Comparison of ENCODE assay signal across 34 cellular contexts in genomic region chr13:71609271-71609670, GRCh38.
"Had no signal": no experiment of that assay in that cellular context is flagged by ENCODE, and none has a peak within 500 bp of the region (broad histone marks: within the 10 kb centered on the region; RNA-seq: fewer than 3 reads in every experiment).

No MANE protein-coding gene starts in this region.

- H3K36me3 ChIP-seq: adrenal gland, brain microvascular endothelial cell, breast epithelium had no signal

- H3K27me3 Mint-ChIP-seq: activated B cell treated with CpG ODN at 0.5 μM for 24 hours; activated CD4-positive, alpha-beta memory T cell treated with anti-CD3 and anti-CD28 coated beads for 36 hours; activated CD4-positive, alpha-beta T cell treated with anti-CD3 and anti-CD28 coated beads, Interleukin-2, amount 10 ng/mL, durations not matched to agents 24 days and 14 days; activated CD8-positive, alpha-beta T cell treated with anti-CD3 and anti-CD28 coated beads for 36 hours; activated naive CD8-positive, alpha-beta T cell treated with anti-CD3 and anti-CD28 coated beads for 36 hours had no signal

- H3K4me1 ChIP-seq: body of pancreas, breast epithelium had no signal

- FAIRE-seq: astrocyte, TTC549 had no signal

- H3K4me3 ChIP-seq: adrenal gland, body of pancreas, breast epithelium had no signal

- H3K27ac Mint-ChIP-seq: activated B cell treated with CpG ODN at 0.5 μM for 24 hours; activated CD4-positive, alpha-beta memory T cell treated with anti-CD3 and anti-CD28 coated beads for 36 hours; activated CD4-positive, alpha-beta T cell treated with anti-CD3 and anti-CD28 coated beads, Interleukin-2, amount 10 ng/mL, durations not matched to agents 24 days and 14 days; activated CD8-positive, alpha-beta T cell treated with anti-CD3 and anti-CD28 coated beads for 36 hours; activated naive CD4-positive, alpha-beta T cell treated with anti-CD3 and anti-CD28 coated beads, Interleukin-2, amount 50 U/mL, for 72 hours; activated naive CD8-positive, alpha-beta T cell treated with anti-CD3 and anti-CD28 coated beads for 36 hours; activated T-cell treated with anti-CD3 and anti-CD28 coated beads, Interleukin-2, amount 50 U/mL, for 72 hours; activated T-helper 2 cell treated with anti-CD3 and anti-CD28 coated beads, Interferon-gamma antibody, Interleukin-2, Interleukin-4, amounts not matched to agents 10 μg/mL and 5 μg/mL and 100 μg/mL, durations not matched to agents 14 hours and 24 hours and 36 hours; T-helper 1 cell treated with Interleukin-12 subunit alpha and Interleukin-12 subunit beta and Interleukin-4 antibody, amounts not matched to agents 30 μg/mL and 1 μg/mL, for 36 hours; T-helper 2 cell treated with Interferon-gamma antibody and Interleukin-4, amounts not matched to agents 5 μg/mL and 100 μg/mL, for 36 hours had no signal

- H3K27me3 ChIP-seq: adrenal gland, body of pancreas, brain microvascular endothelial cell, breast epithelium had no signal

- H3K9me3 Mint-ChIP-seq: activated B cell treated with CpG ODN at 0.5 μM for 24 hours; activated CD4-positive, alpha-beta memory T cell treated with anti-CD3 and anti-CD28 coated beads for 36 hours; activated CD4-positive, alpha-beta T cell treated with anti-CD3 and anti-CD28 coated beads, Interleukin-2, amount 10 ng/mL, durations not matched to agents 24 days and 14 days; activated CD8-positive, alpha-beta T cell treated with anti-CD3 and anti-CD28 coated beads for 36 hours; activated naive CD8-positive, alpha-beta T cell treated with anti-CD3 and anti-CD28 coated beads for 36 hours; activated T-cell treated with anti-CD3 and anti-CD28 coated beads, Interleukin-2, amount 50 U/mL, for 4 hours; activated T-helper 2 cell treated with anti-CD3 and anti-CD28 coated beads, Interferon-gamma antibody, Interleukin-2, Interleukin-4, amounts not matched to agents 10 μg/mL and 5 μg/mL and 100 μg/mL, durations not matched to agents 14 hours and 24 hours and 36 hours; T-helper 1 cell treated with Interleukin-12 subunit alpha and Interleukin-12 subunit beta and Interleukin-4 antibody, amounts not matched to agents 30 μg/mL and 1 μg/mL, for 36 hours; T-helper 2 cell treated with Interferon-gamma antibody and Interleukin-4, amounts not matched to agents 5 μg/mL and 100 μg/mL, for 36 hours had no signal

- H3K27ac ChIP-seq: adrenal gland, body of pancreas, brain microvascular endothelial cell, breast epithelium, VCaP had no signal

- H3K4me1 Mint-ChIP-seq: activated CD4-positive, alpha-beta T cell treated with anti-CD3 and anti-CD28 coated beads, Interleukin-2, amount 10 ng/mL, durations not matched to agents 24 days and 14 days had no signal

- ATAC-seq: activated CD8-positive, alpha-beta T cell treated with anti-CD3 and anti-CD28 coated beads for 36 hours; activated naive CD4-positive, alpha-beta T cell treated with anti-CD3 and anti-CD28 coated beads, Interleukin-2, amount 50 U/mL, for 72 hours; activated T-cell treated with anti-CD3 and anti-CD28 coated beads, Interleukin-2, amount 50 U/mL, for 4 hours; activated T-cell treated with anti-CD3 and anti-CD28 coated beads, Interleukin-2, amount 50 U/mL, for 72 hours; body of pancreas had no signal

- H3K4me3 Mint-ChIP-seq: activated B cell treated with CpG ODN at 0.5 μM for 24 hours; activated CD4-positive, alpha-beta memory T cell treated with anti-CD3 and anti-CD28 coated beads for 36 hours; activated CD4-positive, alpha-beta T cell treated with anti-CD3 and anti-CD28 coated beads, Interleukin-2, amount 10 ng/mL, durations not matched to agents 24 days and 14 days; activated CD8-positive, alpha-beta T cell treated with anti-CD3 and anti-CD28 coated beads for 36 hours; activated naive CD8-positive, alpha-beta T cell treated with anti-CD3 and anti-CD28 coated beads for 36 hours; activated T-cell treated with anti-CD3 and anti-CD28 coated beads, Interleukin-2, amount 50 U/mL, for 4 hours; activated T-cell treated with anti-CD3 and anti-CD28 coated beads, Interleukin-2, amount 50 U/mL, for 72 hours; T-helper 1 cell treated with Interleukin-12 subunit alpha and Interleukin-12 subunit beta and Interleukin-4 antibody, amounts not matched to agents 30 μg/mL and 1 μg/mL, for 36 hours; T-helper 2 cell treated with Interferon-gamma antibody and Interleukin-4, amounts not matched to agents 5 μg/mL and 100 μg/mL, for 36 hours had no signal

- H3K36me3 Mint-ChIP-seq: activated CD4-positive, alpha-beta memory T cell treated with anti-CD3 and anti-CD28 coated beads for 36 hours; activated naive CD4-positive, alpha-beta T cell treated with anti-CD3 and anti-CD28 coated beads, Interleukin-2, amount 50 U/mL, for 72 hours; activated naive CD8-positive, alpha-beta T cell treated with anti-CD3 and anti-CD28 coated beads for 36 hours had no signal

- H3K9me3 ChIP-seq: adrenal gland, body of pancreas, breast epithelium had no signal

- DNase-seq: activated B cell treated with CpG ODN at 0.5 μM for 24 hours; activated CD4-positive, alpha-beta memory T cell treated with anti-CD3 and anti-CD28 coated beads for 36 hours; activated CD4-positive, alpha-beta T cell treated with anti-CD3 and anti-CD28 coated beads for 4 hours; activated CD4-positive, alpha-beta T cell treated with anti-CD3 and anti-CD28 coated beads, Interleukin-2, amount 10 ng/mL, durations not matched to agents 24 days and 14 days; activated CD4-positive, alpha-beta T cell treated with anti-CD3 and anti-CD28 coated beads, Interleukin-2, amount 50 U/mL, for 1 hour; activated CD4-positive, alpha-beta T cell treated with anti-CD3 and anti-CD28 coated beads, Interleukin-2, amount 50 U/mL, for 4 hours; activated CD4-positive, CD25-positive, alpha-beta regulatory T cell treated with anti-CD3 and anti-CD28 coated beads, Interleukin-2, amount 50 U/mL, for 72 hours; activated CD8-positive, alpha-beta memory T cell treated with anti-CD3 and anti-CD28 coated beads, Interleukin-2, amount 50 U/mL, for 4 hours; activated CD8-positive, alpha-beta T cell treated with anti-CD3 and anti-CD28 coated beads for 36 hours; activated effector memory CD4-positive, alpha-beta T cell treated with Interleukin-2 at 50 U/mL for 16 hours; activated gamma-delta T cell; activated naive CD4-positive, alpha-beta T cell treated with anti-CD3 and anti-CD28 coated beads, Interleukin-2, amount 50 U/mL, for 16 hours; activated naive CD4-positive, alpha-beta T cell treated with Interleukin-2 at 50 U/mL for 16 hours; activated naive CD8-positive, alpha-beta T cell treated with anti-CD3 and anti-CD28 coated beads for 36 hours; activated T-cell treated with anti-CD3 and anti-CD28 coated beads for 4 hours; activated T-cell treated with anti-CD3 and anti-CD28 coated beads, Interleukin-2, amount 50 U/mL, for 1 hour; activated T-cell treated with anti-CD3 and anti-CD28 coated beads, Interleukin-2, amount 50 U/mL, for 4 hours; activated T-cell treated with anti-CD3 and anti-CD28 coated beads, Interleukin-2, amount 50 U/mL, for 72 hours; adrenal gland; amniotic stem cell; aorta; body of pancreas; brain microvascular endothelial cell; central memory CD4-positive, alpha-beta T cell; T-helper 2 cell; T-helper 9 cell had no signal
